In genomic region chr3:163306405-163306804, GRCh38 we compare ENCODE assay signal across 35 cellular contexts.
"Had no signal": no experiment of that assay in that cellular context is flagged by ENCODE, and none has a peak within 500 bp of the region (broad histone marks: within the 10 kb centered on the region; RNA-seq: fewer than 3 reads in every experiment).

No MANE protein-coding gene starts in this region.

- H3K27me3 ChIP-seq: MG63 had no signal

- H3K36me3 ChIP-seq: MG63 had no signal

- DNase-seq: Kasumi-1, MG63, MM.1S, MV-4-11, NCI-H1048, NCI-H1092, NCI-H1092 treated with DMSO at 0.1 percent for 48 hours, NCI-H1105, NCI-H1105 treated with DMSO at 0.1 percent for 48 hours, NCI-H1417, NCI-H1417 treated with DMSO at 0.1 percent for 48 hours, NCI-H1436, NCI-H1436 treated with DMSO at 0.1 percent for 48 hours, NCI-H146, NCI-H1694, NCI-H1694 treated with DMSO at 0.1 percent for 48 hours, NCI-H187, NCI-H187 treated with DMSO at 0.1 percent for 48 hours, NCI-H1930, NCI-H2029, NCI-H2029 treated with DMSO at 0.1 percent for 48 hours, NCI-H2081 treated with DMSO at 0.1 percent for 48 hours, NCI-H2107, NCI-H2171, NCI-H2171 treated with DMSO at 0.1 percent for 48 hours, NCI-H2227 treated with DMSO at 0.1 percent for 48 hours, NCI-H226, NCI-H345, NCI-H446, NCI-H446 treated with DMSO at 0.1 percent for 48 hours, NCI-H510A, NCI-H510A treated with DMSO at 0.1 percent for 48 hours, NCI-H524, NCI-H524 treated with DMSO at 0.1 percent for 48 hours, NCI-H526 had no signal

- H3K4me3 ChIP-seq: MG63 had no signal
